8 cellular contexts compared by ENCODE assay signal in genomic region chr13:52652980-52653303, GRCh38. TPM values are rescaled to one million over a fixed set of nuclear protein-coding genes. Genes with fewer than 3 reads are reported as not detected.
DNase-seq lines count a peak whose midpoint lies in the region; ATAC-seq, FAIRE-seq and TF ChIP-seq lines count a peak whose summit lies in the region.

No MANE protein-coding gene starts in this region.

- DNase-seq in A549 (ENCODE audit: low read depth in 1 of 2, low spot score in 1 of 2) (peak in 1 of 2 experiments; percentile 6), activated B cell treated with CpG ODN at 0.5 μM for 24 hours (no peak), iPS DF 6.9 (ENCODE audit: low read depth, low spot score) (no peak), T1000 (lab: John Stamatoyannopoulos, UW) (no peak)
- no peak for DNase-seq in activated CD4-positive, alpha-beta T cell treated with anti-CD3 and anti-CD28 coated beads, Interleukin-2, amount 50 U/mL, for 1 hour

- H3K4me3 ChIP-seq in A549 (peak overlapping the region; percentile 58), iPS DF 6.9 (ENCODE audit: low read length) (peak overlapping the region; percentile 90)

- TF ChIP-seq POLR2A in A549 (IDR thresholded peaks at IDR 0.05; ENCODE audit: low read length), result no peak

- H3K27me3 Mint-ChIP-seq in activated B cell treated with CpG ODN at 0.5 μM for 24 hours, result no peaks in the 10 kb centered on the region
- no peaks in the 10 kb centered on the region for H3K27me3 Mint-ChIP-seq in stimulated activated memory B cell treated with anti-CD40 and anti-IgM and Interleukin-4, amounts not matched to agents 10 μg/mL and 1 μg/mL and 100 μg/mL, for 72 hours

- CTCF ChIA-PET in A549 (lab: Yijun Ruan, JAX) (interaction anchor here (0.9 to 1.8 kb wide), 8 partner anchors 9 to 202 kb away, joined by 3 to 10 read pairs (median 4); partner anchors contain the start of gene VPS36), activated B cell treated with CpG ODN at 0.5 μM for 24 hours (lab: Charles Lee) (interaction anchor here (0.9 to 2.7 kb wide), 4 partner anchors 11 to 205 kb away, joined by 3 to 18 read pairs (median 16); partner anchors contain the start of gene VPS36)

- no peaks in the 10 kb centered on the region for H3K27me3 ChIP-seq in iPS DF 6.9 (ENCODE audit: control insufficient read depth, insufficient read depth, low read length)

- H3K27ac ChIP-seq in A549 (peak overlapping the region; percentile 87 to 94), iPS DF 6.9 (ENCODE audit: low read length) (no peak overlapping the region)

- peak overlapping the region; percentile 78 for H3K4me2 ChIP-seq in A549

- H3K4me3 Mint-ChIP-seq in activated B cell treated with CpG ODN at 0.5 μM for 24 hours, result no peak overlapping the region
- no peak overlapping the region for H3K4me3 Mint-ChIP-seq in stimulated activated memory B cell treated with anti-CD40 and anti-IgM and Interleukin-4, amounts not matched to agents 10 μg/mL and 1 μg/mL and 100 μg/mL, for 72 hours

- no peak for TF ChIP-seq RAD21 in A549 (conservative IDR thresholded peaks at IDR 0.05 in 1 of 2, IDR thresholded peaks at IDR 0.05 in 1 of 2)

- H3K9me3 Mint-ChIP-seq in activated B cell treated with CpG ODN at 0.5 μM for 24 hours, result no peaks in the 10 kb centered on the region
- no peaks in the 10 kb centered on the region for H3K9me3 Mint-ChIP-seq in stimulated activated memory B cell treated with anti-CD40 and anti-IgM and Interleukin-4, amounts not matched to agents 10 μg/mL and 1 μg/mL and 100 μg/mL, for 72 hours

- intact Hi-C loops in activated B cell treated with CpG ODN at 0.5 μM for 24 hours (cut with micrococcal nuclease), result loop anchor here (1.0 to 2.0 kb wide), 8 partner anchors 12 to 1200 kb away; partner anchors contain the start of genes ALG11, CKAP2, INTS6 and VPS36

- H3K4me1 Mint-ChIP-seq in activated B cell treated with CpG ODN at 0.5 μM for 24 hours, result peaks cover 11% of the 10 kb centered on the region
- peaks cover 8% of the 10 kb centered on the region for H3K4me1 Mint-ChIP-seq in stimulated activated memory B cell treated with anti-CD40 and anti-IgM and Interleukin-4, amounts not matched to agents 10 μg/mL and 1 μg/mL and 100 μg/mL, for 72 hours

- H3K27ac Mint-ChIP-seq in activated B cell treated with CpG ODN at 0.5 μM for 24 hours, result no peak overlapping the region
- H3K27ac Mint-ChIP-seq in stimulated activated memory B cell treated with anti-CD40 and anti-IgM and Interleukin-4, amounts not matched to agents 10 μg/mL and 1 μg/mL and 100 μg/mL, for 72 hours, result no peak overlapping the region

- ATAC-seq in A549 (peak; percentile 56 to 64), GM18907 (IDR thresholded peaks at IDR 0.05; ENCODE audit: unreplicated experiment) (peak; percentile 46), HG03064 (IDR thresholded peaks at IDR 0.05; ENCODE audit: low read depth, unreplicated experiment) (peak; percentile 35), activated B cell treated with CpG ODN at 0.5 μM for 24 hours (ENCODE audit: low read depth) (peak; percentile 35)
- ATAC-seq in stimulated activated memory B cell treated with anti-CD40 and anti-IgM and Interleukin-4, amounts not matched to agents 10 μg/mL and 1 μg/mL and 100 μg/mL, for 72 hours, result peak; percentile 62

- H3K36me3 Mint-ChIP-seq in activated B cell treated with CpG ODN at 0.5 μM for 24 hours (ENCODE audit: low read depth), result peaks cover 27% of the 10 kb centered on the region
- peaks cover 14% of the 10 kb centered on the region for H3K36me3 Mint-ChIP-seq in stimulated activated memory B cell treated with anti-CD40 and anti-IgM and Interleukin-4, amounts not matched to agents 10 μg/mL and 1 μg/mL and 100 μg/mL, for 72 hours

- H3K9me3 ChIP-seq in A549 (no peaks in the 10 kb centered on the region), iPS DF 6.9 (ENCODE audit: control insufficient read depth, insufficient read depth, low read length) (no peaks in the 10 kb centered on the region)

- TF ChIP-seq CTCF in A549 (IDR thresholded peaks at IDR 0.05), result no peak; the same call in 2 of the 3 replicates
- TF ChIP-seq CTCF in activated B cell treated with CpG ODN at 0.5 μM for 24 hours (IDR thresholded peaks at IDR 0.05), result no peak

- no peak for FAIRE-seq in A549 (lab: Jason Lieb, UNC)

- peaks cover 7% of the 10 kb centered on the region; the same call in 1 of the 3 replicates for H3K4me1 ChIP-seq in A549
- peaks cover 3% of the 10 kb centered on the region; the same call in 1 of the 2 replicates for H3K4me1 ChIP-seq in iPS DF 6.9 (ENCODE audit: control insufficient read depth, insufficient read depth, low read length)

- H3K36me3 ChIP-seq in iPS DF 6.9 (ENCODE audit: control insufficient read depth, insufficient read depth, low read length), result peaks cover 2% of the 10 kb centered on the region; the same call in 1 of the 2 replicates

- no peak for TF ChIP-seq EP300 in A549 (IDR thresholded peaks at IDR 0.05)

- POLR2A ChIA-PET in A549 (lab: Yijun Ruan, JAX), result interaction anchor here (0.7 to 2.4 kb wide), 10 partner anchors 9 to 315 kb away, joined by 3 to 56 read pairs (median 3); partner anchors contain the start of gene HNRNPA1L2
- POLR2A ChIA-PET in activated B cell treated with CpG ODN at 0.5 μM for 24 hours (lab: Charles Lee), result interaction anchor here (0.9 to 3.0 kb wide), 12 partner anchors 12 to 1200 kb away, joined by 3 to 98 read pairs (median 8); partner anchors contain the start of genes INTS6 and VPS36

- 0% methylated on average over 11 of the region's 18 CpGs for WGBS in A549 (ENCODE audit: missing lambda C conversion rate)
- no CpG with 5 or more reads among the region's 18 CpGs for WGBS in iPS DF 6.9 (ENCODE audit: insufficient coverage, insufficient read length)

TF ChIP-seq in A549, 52 proteins besides CTCF, POLR2A, EP300 and RAD21:
- TF ChIP-seq EHF (CRISPR knock-in tag; IDR thresholded peaks at IDR 0.05) (no peak), PBX3 (IDR thresholded peaks at IDR 0.05) (no peak), FOXS1 (CRISPR knock-in tag; IDR thresholded peaks at IDR 0.05) (no peak), KDM1A (IDR thresholded peaks at IDR 0.05; ENCODE audit: low read depth) (no peak), MAX (IDR thresholded peaks at IDR 0.05) (no peak), CBX8 (IDR thresholded peaks at IDR 0.05) (no peak), KDM5A (IDR thresholded peaks at IDR 0.05) (no peak), BHLHE40 (IDR thresholded peaks at IDR 0.05; ENCODE audit: low read depth, low read length) (no peak), CHD4 (IDR thresholded peaks at IDR 0.05; ENCODE audit: borderline replicate concordance) (no peak)

RNA-seq across cellular contexts. Expression of gene SUGT1, which starts 0.3 kb away (rescaled TPM):
- polyA plus RNA-seq in A549 (2011; rRNA removed) (37.7 and 56.4 TPM in 2 replicates), A549 (2017; fragmentation: RNase III; extraction: RNeasy Plus Mini Kit Qiagen cat#74134 plus additional on column Dnase treatment) (60.4 to 62.1 TPM (median 61.4 TPM) in 3 replicates)
- polyA plus RNA-seq in A549 (2012; cell fraction: cytosol; rRNA removed), result 21.3 and 23.1 TPM in 2 replicates
- polyA plus RNA-seq in A549 (2012; cell fraction: nucleus; rRNA removed), result 9.1 and 10.7 TPM in 2 replicates
- polyA minus RNA-seq in A549 (2011; rRNA and poly(A)+ RNA removed), result 23.9 and 25.2 TPM in 2 replicates
- total RNA-seq in activated B cell treated with CpG ODN at 0.5 μM for 24 hours, result 38.6 and 38.7 TPM in 2 replicates

RNA-seq across cellular contexts. Expression of gene HNRNPA1L2, which starts 10.7 kb away (rescaled TPM):
- polyA plus RNA-seq in A549 (2011; rRNA removed), result 6.3 and 8.5 TPM in 2 replicates
- polyA plus RNA-seq in A549 (2012; cell fraction: cytosol; rRNA removed), result 2.2 and 2.9 TPM in 2 replicates
- 1.7 and 2.4 TPM in 2 replicates for polyA plus RNA-seq in A549 (2012; cell fraction: nucleus; rRNA removed)
- polyA plus RNA-seq in A549 (2017; fragmentation: RNase III; extraction: RNeasy Plus Mini Kit Qiagen cat#74134 plus additional on column Dnase treatment), result 5.8 to 6.3 TPM (median 6.2 TPM) in 3 replicates
- polyA minus RNA-seq in A549 (2011; rRNA and poly(A)+ RNA removed), result 2.5 and 3.2 TPM in 2 replicates
- 13.1 and 16.2 TPM in 2 replicates for total RNA-seq in activated B cell treated with CpG ODN at 0.5 μM for 24 hours
